In the genomic region with DNA sequence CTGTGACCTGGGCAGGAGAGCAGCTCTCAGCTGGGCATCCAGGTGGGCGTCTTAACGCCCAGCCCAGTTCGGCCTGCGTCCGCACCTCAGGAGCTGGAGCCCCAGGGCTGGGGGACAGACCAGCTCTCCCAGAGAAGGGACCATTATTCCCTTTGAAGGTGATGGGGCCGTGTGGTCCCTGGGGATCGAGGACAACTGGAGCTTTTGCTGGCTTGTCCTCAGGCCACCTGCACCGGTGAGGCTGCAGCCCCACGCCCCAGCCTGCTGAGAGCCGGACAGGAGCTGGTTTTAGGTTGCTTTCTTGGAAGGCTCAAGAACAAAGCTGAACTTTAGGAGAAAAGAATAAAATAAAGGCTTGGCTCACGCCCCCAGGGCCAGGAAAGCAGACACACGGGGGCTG, we compare ENCODE assay signal across 2 cellular contexts.
TF ChIP-seq lines count a peak whose summit lies in the region.

No MANE protein-coding gene starts in this region.

TF ChIP-seq in IMR-90, 13 proteins besides CTCF, POLR2A, EP300 and RAD21:
- TF ChIP-seq NFE2L2 (IDR thresholded peaks at IDR 0.05; ENCODE audit: low read depth, low read length), result no peak
- TF ChIP-seq SMC3 (IDR thresholded peaks at IDR 0.05; ENCODE audit: low read depth, low read length), result no peak
- TF ChIP-seq RCOR1 (IDR thresholded peaks at IDR 0.05; ENCODE audit: insufficient replicate concordance, low read length), result no peak
- TF ChIP-seq CEBPB (IDR thresholded peaks at IDR 0.05; ENCODE audit: low read depth, low read length), result no peak
- no peak for TF ChIP-seq MAFK (IDR thresholded peaks at IDR 0.05; ENCODE audit: low read depth, low read length)
- TF ChIP-seq, protein P1, sequence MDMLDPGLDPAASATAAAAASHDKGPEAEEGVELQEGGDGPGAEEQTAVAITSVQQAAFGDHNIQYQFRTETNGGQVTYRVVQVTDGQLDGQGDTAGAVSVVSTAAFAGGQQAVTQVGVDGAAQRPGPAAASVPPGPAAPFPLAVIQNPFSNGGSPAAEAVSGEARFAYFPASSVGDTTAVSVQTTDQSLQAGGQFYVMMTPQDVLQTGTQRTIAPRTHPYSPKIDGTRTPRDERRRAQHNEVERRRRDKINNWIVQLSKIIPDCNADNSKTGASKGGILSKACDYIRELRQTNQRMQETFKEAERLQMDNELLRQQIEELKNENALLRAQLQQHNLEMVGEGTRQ (IDR thresholded peaks at IDR 0.05; ENCODE audit: low read depth, low read length), result no peak
- no peak for TF ChIP-seq BHLHE40 (IDR thresholded peaks at IDR 0.05; ENCODE audit: low read depth, low read length)
- TF ChIP-seq MXI1 (IDR thresholded peaks at IDR 0.05; ENCODE audit: borderline replicate concordance, low read depth, low read length), result no peak
- TF ChIP-seq MAZ (IDR thresholded peaks at IDR 0.05; ENCODE audit: borderline replicate concordance, low read depth, low read length), result no peak
- no peak for TF ChIP-seq FOS (IDR thresholded peaks at IDR 0.05; ENCODE audit: low read depth, low read length)
- TF ChIP-seq CHD1 (IDR thresholded peaks at IDR 0.05; ENCODE audit: low read depth, low read length), result no peak
- TF ChIP-seq, protein P2, sequence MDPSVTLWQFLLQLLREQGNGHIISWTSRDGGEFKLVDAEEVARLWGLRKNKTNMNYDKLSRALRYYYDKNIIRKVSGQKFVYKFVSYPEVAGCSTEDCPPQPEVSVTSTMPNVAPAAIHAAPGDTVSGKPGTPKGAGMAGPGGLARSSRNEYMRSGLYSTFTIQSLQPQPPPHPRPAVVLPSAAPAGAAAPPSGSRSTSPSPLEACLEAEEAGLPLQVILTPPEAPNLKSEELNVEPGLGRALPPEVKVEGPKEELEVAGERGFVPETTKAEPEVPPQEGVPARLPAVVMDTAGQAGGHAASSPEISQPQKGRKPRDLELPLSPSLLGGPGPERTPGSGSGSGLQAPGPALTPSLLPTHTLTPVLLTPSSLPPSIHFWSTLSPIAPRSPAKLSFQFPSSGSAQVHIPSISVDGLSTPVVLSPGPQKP (IDR thresholded peaks at IDR 0.05; ENCODE audit: borderline replicate concordance, low read depth, low read length), result no peak
- TF ChIP-seq RFX5 (IDR thresholded peaks at IDR 0.05; ENCODE audit: low read depth, low read length), result no peak

TF ChIP-seq in H1, 55 proteins besides CTCF, POLR2A, EP300 and RAD21:
- TF ChIP-seq EGR1 (IDR thresholded peaks at IDR 0.05; ENCODE audit: borderline replicate concordance, low read depth, low read length) (no peak), CBX5 (IDR thresholded peaks at IDR 0.05; ENCODE audit: low read depth, low read length) (no peak)
TF ChIP-seq in H1: peak in this region for 0.
